12 cellular contexts compared by ENCODE assay signal in genomic region chr19:40035996-40036395, GRCh38.
"Had no signal": no experiment of that assay in that cellular context is flagged by ENCODE, and none has a peak within 500 bp of the region (broad histone marks: within the 10 kb centered on the region; RNA-seq: fewer than 3 reads in every experiment).

No MANE protein-coding gene starts in this region.

- DNase-seq: activated CD4-positive, alpha-beta T cell treated with anti-CD3 and anti-CD28 coated beads for 1 hour; activated CD4-positive, alpha-beta T cell treated with anti-CD3 and anti-CD28 coated beads, Interleukin-2, amount 50 U/mL, for 4 hours; activated naive CD4-positive, alpha-beta T cell treated with anti-CD3 and anti-CD28 coated beads for 36 hours; activated naive CD8-positive, alpha-beta T cell treated with anti-CD3 and anti-CD28 coated beads, Interleukin-2, amount 50 U/mL, for 24 hours; hypothalamus; left ventricle myocardium superior; nucleus accumbens; posterior cingulate gyrus; stimulated activated CD4-positive, alpha-beta T cell treated with anti-CD3 and anti-CD28 coated beads, Interleukin-2, amount 100 ng/mL, for 48 hours; uterus had no signal

- ATAC-seq: activated naive CD8-positive, alpha-beta T cell treated with anti-CD3 and anti-CD28 coated beads, Interleukin-2, amount 50 U/mL, for 24 hours; activated T-helper 17 cell treated with anti-CD3 and anti-CD28 coated beads, Interleukin-2, amount 50 U/mL, for 72 hours; left ventricle myocardium superior; stimulated activated memory B cell treated with anti-CD40 and anti-IgM and Interleukin-4, amounts not matched to agents 10 μg/mL and 1 μg/mL and 100 μg/mL, for 72 hours had no signal
